15 cellular contexts compared by ENCODE assay signal in the genomic region with DNA sequence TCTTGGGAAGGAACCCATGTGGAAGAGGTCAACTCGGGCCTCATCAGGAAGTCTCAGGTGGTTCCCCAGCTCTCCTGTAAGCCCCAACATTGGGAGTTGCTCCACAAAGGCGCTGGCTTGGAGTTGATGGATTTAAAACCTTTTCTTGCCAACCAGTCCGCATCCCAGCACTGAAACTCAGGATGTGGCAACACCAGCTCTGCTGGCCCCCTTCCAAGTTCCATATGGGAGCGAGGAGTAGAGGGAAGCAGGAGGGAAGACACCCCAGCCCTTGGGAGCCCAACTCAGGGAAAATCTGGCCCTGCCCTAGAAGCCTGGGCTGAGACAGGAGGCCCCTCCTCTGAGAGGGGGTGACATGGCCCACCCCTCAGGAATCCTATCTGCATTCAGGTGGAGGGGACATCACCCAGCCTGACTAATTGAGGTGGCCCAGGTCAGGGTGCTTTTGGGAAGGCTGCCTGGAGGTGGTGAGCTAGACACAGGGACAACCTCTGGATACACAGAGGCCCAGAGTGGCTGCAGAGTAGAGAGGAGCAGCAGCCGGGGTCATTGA. TPM values are rescaled to one million over a fixed set of nuclear protein-coding genes. Genes with fewer than 3 reads are reported as not detected.
"Had no signal": no experiment of that assay in that cellular context is flagged by ENCODE, and none has a peak within 500 bp of the region (broad histone marks: within the 10 kb centered on the region; RNA-seq: fewer than 3 reads in every experiment).

No MANE protein-coding gene starts in this region.

- H3K9me3 ChIP-seq: sigmoid colon, upper lobe of left lung had no signal

- H3K27me3 ChIP-seq: upper lobe of left lung had no signal

- H3K36me3 ChIP-seq: sigmoid colon, upper lobe of left lung, WERI-Rb-1 had no signal

- DNase-seq: activated CD4-positive, alpha-beta T cell treated with anti-CD3 and anti-CD28 coated beads for 48 hours; activated CD8-positive, alpha-beta memory T cell treated with anti-CD3 and anti-CD28 coated beads, Interleukin-2, amount 50 U/mL, for 48 hours; activated CD8-positive, alpha-beta T cell treated with anti-CD3 and anti-CD28 coated beads, Interleukin-2, amount 10 ng/mL, durations not matched to agents 7 days and 5 days; activated naive CD4-positive, alpha-beta T cell; kidney; left ventricle myocardium superior; mesendoderm; sigmoid colon; stimulated activated CD4-positive, alpha-beta T cell treated with anti-CD3 and anti-CD28 coated beads, Interleukin-2, amount 100 ng/mL, for 48 hours; stimulated activated naive CD4-positive, alpha-beta T cell treated with Interleukin-2 at 50 U/mL for 16 hours; WERI-Rb-1 had no signal

- H3K27ac ChIP-seq: sigmoid colon, upper lobe of left lung, WERI-Rb-1 had no signal

- H3K4me3 ChIP-seq: sigmoid colon, upper lobe of left lung had no signal

- H3K4me1 ChIP-seq: sigmoid colon, upper lobe of left lung had no signal

RNA-seq across cellular contexts. Expression of a gene that starts 33.1 kb away (rescaled TPM):
- total RNA-seq: activated T-helper 1 cell treated with anti-CD3 and anti-CD28 coated beads, Interleukin-12 subunit alpha, Interleukin-12 subunit beta, Interleukin-2, Interleukin-4 antibody, amounts not matched to agents 30 ng/mL and 10 ng/mL and 1 ng/mL, durations not matched to agents 14 hours and 24 hours and 36 hours; esophagus mucosa; kidney; left ventricle myocardium superior; osteocyte; sigmoid colon; upper lobe of left lung had no signal
